Comparison of ENCODE assay signal across 10 cellular contexts in the genomic region with DNA sequence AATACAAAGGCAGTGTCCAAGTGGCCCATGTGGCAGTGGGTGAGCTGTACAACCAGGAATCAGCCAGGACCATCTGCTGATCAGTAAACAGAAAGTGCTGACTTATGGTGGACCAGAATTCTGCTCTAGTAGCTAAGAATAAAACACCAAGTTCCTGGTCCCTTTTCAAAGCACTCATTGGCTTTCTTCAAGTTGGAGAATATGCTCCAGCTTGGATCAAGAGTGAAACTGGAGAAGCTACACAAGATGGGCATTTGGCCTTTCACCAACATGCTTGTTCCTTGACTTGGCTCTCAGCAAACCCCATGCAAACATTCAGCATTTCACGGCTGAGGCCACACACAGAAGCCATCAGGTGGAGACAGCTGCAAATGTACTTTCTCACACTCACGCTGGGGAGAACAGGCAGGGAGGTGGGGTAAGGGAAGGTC.
DNase-seq lines count a peak whose midpoint lies in the region; ATAC-seq and TF ChIP-seq lines count a peak whose summit lies in the region.
"Had no signal": no experiment of that assay in that cellular context is flagged by ENCODE, and none has a peak within 500 bp of the region (broad histone marks: within the 10 kb centered on the region; RNA-seq: fewer than 3 reads in every experiment).

No MANE protein-coding gene starts in this region.

- no peak overlapping the region for H3K27ac Mint-ChIP-seq in T-helper 2 cell treated with Interferon-gamma antibody and Interleukin-4, amounts not matched to agents 5 μg/mL and 100 μg/mL, for 36 hours

- no peak overlapping the region for H3K27ac ChIP-seq in DOHH2 (ENCODE audit: low read depth, low read length)
- H3K27ac ChIP-seq: Peyer's patch, suprapubic skin had no signal

- no peaks in the 10 kb centered on the region for H3K36me3 Mint-ChIP-seq in T-helper 2 cell treated with Interferon-gamma antibody and Interleukin-4, amounts not matched to agents 5 μg/mL and 100 μg/mL, for 36 hours (ENCODE audit: low read depth)

- in situ Hi-C loops in KBM-7 (cut with MboI; ENCODE audit: low pct_unique_long_range_greater_than_20kb, low sequenced_read_pairs), result no loop called here

- H3K4me1 Mint-ChIP-seq in T-helper 2 cell treated with Interferon-gamma antibody and Interleukin-4, amounts not matched to agents 5 μg/mL and 100 μg/mL, for 36 hours (ENCODE audit: low read depth), result no peaks in the 10 kb centered on the region

- H3K4me3 ChIP-seq in DOHH2 (ENCODE audit: low read length), result no peak overlapping the region
- no peak overlapping the region for H3K4me3 ChIP-seq in fibroblast of mammary gland (ENCODE audit: control insufficient read depth, low read depth, low read length)
- H3K4me3 ChIP-seq: Peyer's patch, suprapubic skin had no signal

- no peaks in the 10 kb centered on the region for H3K9me2 ChIP-seq in DOHH2 (replicated peaks; ENCODE audit: control insufficient read depth, low read length)

- H3K9me3 Mint-ChIP-seq in T-helper 2 cell treated with Interferon-gamma antibody and Interleukin-4, amounts not matched to agents 5 μg/mL and 100 μg/mL, for 36 hours, result no peaks in the 10 kb centered on the region

- H3K36me3 ChIP-seq in DOHH2 (ENCODE audit: control insufficient read depth, low read length), result no peaks in the 10 kb centered on the region
- H3K36me3 ChIP-seq: Peyer's patch, suprapubic skin had no signal

- H3K4me2 ChIP-seq in DOHH2 (ENCODE audit: low read length), result peak overlapping the region; percentile 43

- peaks cover 16% of the 10 kb centered on the region for H3K4me1 ChIP-seq in DOHH2 (ENCODE audit: control insufficient read depth, low read length)
- H3K4me1 ChIP-seq: Peyer's patch, suprapubic skin had no signal

- no peaks in the 10 kb centered on the region; the same call in 1 of the 2 replicates for H4K20me1 ChIP-seq in DOHH2 (ENCODE audit: control insufficient read depth, insufficient read depth, low read depth, low read length)

- no peaks in the 10 kb centered on the region for H3K27me3 Mint-ChIP-seq in T-helper 2 cell treated with Interferon-gamma antibody and Interleukin-4, amounts not matched to agents 5 μg/mL and 100 μg/mL, for 36 hours (ENCODE audit: low read depth)

- peak; percentile 80 for ATAC-seq in GM21367 (IDR thresholded peaks at IDR 0.05; ENCODE audit: unreplicated experiment)
- peak; percentile 74 for ATAC-seq in HG03558 (IDR thresholded peaks at IDR 0.05; ENCODE audit: extremely low read depth, unreplicated experiment)

- H3K4me3 Mint-ChIP-seq in T-helper 2 cell treated with Interferon-gamma antibody and Interleukin-4, amounts not matched to agents 5 μg/mL and 100 μg/mL, for 36 hours, result no peak overlapping the region

- no peaks in the 10 kb centered on the region for H3K27me3 ChIP-seq in DOHH2 (ENCODE audit: control insufficient read depth, low read length)
- H3K27me3 ChIP-seq: Peyer's patch, suprapubic skin had no signal

- H3K79me2 ChIP-seq in DOHH2 (ENCODE audit: control insufficient read depth, low read length), result peaks cover 21% of the 10 kb centered on the region

- TF ChIP-seq CTCF in DOHH2 (IDR thresholded peaks at IDR 0.05; ENCODE audit: low read depth, low read length, poor library complexity, severe bottlenecking) (no peak), fibroblast of mammary gland (conservative IDR thresholded peaks at IDR 0.05; ENCODE audit: control insufficient read depth, insufficient read depth, low read depth, low read length) (no peak)

- H3F3A ChIP-seq in DOHH2 (ENCODE audit: control insufficient read depth, insufficient read depth), result no peaks in the 10 kb centered on the region; the same call in 1 of the 2 replicates

- DNase-seq in fibroblast of mammary gland (ENCODE audit: low read depth) (peak; percentile 52), NCI-H226 (no peak), KBM-7 (no peak), NOMO-1 (lab: John Stamatoyannopoulos, UW; ENCODE audit: unreplicated experiment in 2 of 2) (no peak)
- DNase-seq in T-helper 2 cell treated with Interferon-gamma antibody and Interleukin-4, amounts not matched to agents 5 μg/mL and 100 μg/mL, for 36 hours (ENCODE audit: low spot score), result no peak

- H3K9me3 ChIP-seq in DOHH2 (ENCODE audit: control insufficient read depth, insufficient read depth, low read length), result no peaks in the 10 kb centered on the region
- H3K9me3 ChIP-seq: Peyer's patch, suprapubic skin had no signal
